Comparison of ENCODE assay signal across 26 cellular contexts in genomic region chr13:34853161-34853560, GRCh38.
"Had no signal": no experiment of that assay in that cellular context is flagged by ENCODE, and none has a peak within 500 bp of the region (broad histone marks: within the 10 kb centered on the region; RNA-seq: fewer than 3 reads in every experiment).

No MANE protein-coding gene starts in this region.

- H3K9me3 ChIP-seq: colonic mucosa, esophagus muscularis mucosa, gastroesophageal sphincter, heart left ventricle, left lung, lower lobe of right lung, mucosa of descending colon had no signal

- H3K9me3 Mint-ChIP-seq: mesothelial cell of epicardium, naive B cell had no signal

- H3K27ac Mint-ChIP-seq: dendritic cell treated with granulocyte-macrophage colony-stimulating factor and Interleukin-4, amounts not matched to agents 40 ng/mL and 50 ng/mL, for 4 days; effector memory CD8-positive, alpha-beta T cell; endodermal cell; immature natural killer cell; mesothelial cell of epicardium; naive B cell had no signal

- ATAC-seq: effector memory CD8-positive, alpha-beta T cell; foreskin keratinocyte; gastroesophageal sphincter; heart left ventricle; left cardiac atrium; left lung; left ventricle myocardium superior; lower lobe of right lung; mucosa of descending colon had no signal

- H3K27ac ChIP-seq: colonic mucosa, esophagus muscularis mucosa, foreskin keratinocyte, gastroesophageal sphincter, heart left ventricle, hepatocyte, left lung, lower lobe of right lung had no signal

- H3K4me3 Mint-ChIP-seq: dendritic cell treated with granulocyte-macrophage colony-stimulating factor and Interleukin-4, amounts not matched to agents 40 ng/mL and 50 ng/mL, for 4 days; effector memory CD8-positive, alpha-beta T cell; endodermal cell; immature natural killer cell; mesothelial cell of epicardium; naive B cell had no signal

- H3K4me1 ChIP-seq: colonic mucosa, foreskin keratinocyte, heart left ventricle, lower lobe of right lung had no signal

- H3K27me3 ChIP-seq: colonic mucosa, esophagus muscularis mucosa, foreskin keratinocyte, gastroesophageal sphincter, heart left ventricle, hepatocyte, left lung had no signal

- H3K27me3 Mint-ChIP-seq: dendritic cell treated with granulocyte-macrophage colony-stimulating factor and Interleukin-4, amounts not matched to agents 40 ng/mL and 50 ng/mL, for 4 days; effector memory CD8-positive, alpha-beta T cell had no signal

- H3K79me2 ChIP-seq: hepatocyte had no signal

- H3K4me2 ChIP-seq: hepatocyte had no signal

- H3K4me1 Mint-ChIP-seq: endodermal cell, immature natural killer cell, naive B cell had no signal

- H3K4me3 ChIP-seq: colonic mucosa, esophagus muscularis mucosa, gastroesophageal sphincter, heart left ventricle, hepatocyte, left lung, lower lobe of right lung, mucosa of descending colon had no signal

- H2AFZ ChIP-seq: hepatocyte had no signal

- DNase-seq: colonic mucosa; cortex of kidney; effector CD8-positive, alpha-beta T cell; effector memory CD8-positive, alpha-beta T cell; endodermal cell; foreskin keratinocyte; heart left ventricle; hypothalamus; immature natural killer cell; islet precursor cell; kidney; kidney glomerular epithelial cell; left cardiac atrium; left lung; left ventricle myocardium superior; lower lobe of right lung; mesenchymal stem cell; mucosa of descending colon; naive B cell had no signal

- H3K36me3 ChIP-seq: colonic mucosa, esophagus muscularis mucosa, gastroesophageal sphincter, heart left ventricle, left lung, lower lobe of right lung had no signal

- H3K36me3 Mint-ChIP-seq: mesothelial cell of epicardium, naive B cell had no signal

- FAIRE-seq: endometrium, frontal cortex, kidney had no signal
